ENCODE assay signal across 8 cellular contexts in genomic region chr1:248825909-248826760, GRCh38. TPM values are rescaled to one million over a fixed set of nuclear protein-coding genes. Genes with fewer than 3 reads are reported as not detected.
DNase-seq lines count a peak whose midpoint lies in the region; ATAC-seq and TF ChIP-seq lines count a peak whose summit lies in the region.

TSS of gene SH3BP5L (minus strand) at chr1:248825915. CDS start at chr1:248824935, 980 bp downstream.

- H3K27me3 ChIP-seq in cardiac muscle cell: no peaks in the 10 kb centered on the region

- DNase-seq in NCI-H1417 treated with DMSO at 0.1 percent for 48 hours (lab: John Stamatoyannopoulos, UW): peak; percentile 91
- DNase-seq in SW480 (ENCODE audit: low spot score): peak; percentile 96
- peak; percentile 86 for DNase-seq in activated naive CD8-positive, alpha-beta T cell treated with anti-CD3 and anti-CD28 coated beads, Interleukin-2, amount 50 U/mL, for 24 hours
- peak; percentile 94 to 97 for DNase-seq in cardiac muscle cell (ENCODE audit: low read depth in 1 of 2, low spot score in 1 of 2)
- DNase-seq in pons (ENCODE audit: low spot score): peak; percentile 99
- DNase-seq in type B pancreatic cell (ENCODE audit: extremely low spot score, unreplicated experiment): peak; percentile 88

- peak within 1 kb of the TSS; percentile 93 for H3K27ac ChIP-seq in cardiac muscle cell

- peaks cover 9% of the 10 kb centered on the region for H3K36me3 Mint-ChIP-seq in activated naive CD8-positive, alpha-beta T cell treated with anti-CD3 and anti-CD28 coated beads, Interleukin-2, amount 50 U/mL, for 24 hours (ENCODE audit: low read depth)
- H3K36me3 Mint-ChIP-seq in type B pancreatic cell: peaks cover 7% of the 10 kb centered on the region

- peaks cover 8% of the 10 kb centered on the region for H3K4me1 ChIP-seq in cardiac muscle cell (ENCODE audit: low read depth)

- peaks cover 54% of the 10 kb centered on the region for H3K4me1 Mint-ChIP-seq in activated naive CD8-positive, alpha-beta T cell treated with anti-CD3 and anti-CD28 coated beads, Interleukin-2, amount 50 U/mL, for 24 hours
- H3K4me1 Mint-ChIP-seq in type B pancreatic cell (ENCODE audit: unreplicated experiment): peaks cover 35% of the 10 kb centered on the region

- peak within 1 kb of the TSS; percentile 95 for H3K4me3 Mint-ChIP-seq in activated naive CD8-positive, alpha-beta T cell treated with anti-CD3 and anti-CD28 coated beads, Interleukin-2, amount 50 U/mL, for 24 hours
- H3K4me3 Mint-ChIP-seq in type B pancreatic cell: peak within 1 kb of the TSS; percentile 96

- H3K36me3 ChIP-seq in cardiac muscle cell: no peaks in the 10 kb centered on the region

- H3K4me3 ChIP-seq in GM12875 (ENCODE audit: low read depth, low read length) (peak within 1 kb of the TSS; percentile 86), cardiac muscle cell (peak within 1 kb of the TSS; percentile 64)

- peak within 1 kb of the TSS; percentile 99 for H3K27ac Mint-ChIP-seq in activated naive CD8-positive, alpha-beta T cell treated with anti-CD3 and anti-CD28 coated beads, Interleukin-2, amount 50 U/mL, for 24 hours
- peak within 1 kb of the TSS; percentile 97 for H3K27ac Mint-ChIP-seq in type B pancreatic cell

- no peaks in the 10 kb centered on the region for H3K9me3 Mint-ChIP-seq in activated naive CD8-positive, alpha-beta T cell treated with anti-CD3 and anti-CD28 coated beads, Interleukin-2, amount 50 U/mL, for 24 hours
- H3K9me3 Mint-ChIP-seq in type B pancreatic cell: no peaks in the 10 kb centered on the region

- H3K27me3 Mint-ChIP-seq in activated naive CD8-positive, alpha-beta T cell treated with anti-CD3 and anti-CD28 coated beads, Interleukin-2, amount 50 U/mL, for 24 hours: no peaks in the 10 kb centered on the region
- peaks cover 2% of the 10 kb centered on the region for H3K27me3 Mint-ChIP-seq in type B pancreatic cell

- peak; percentile 93 for ATAC-seq in HG02798 (IDR thresholded peaks at IDR 0.05; ENCODE audit: poor library complexity, unreplicated experiment)
- ATAC-seq in activated naive CD8-positive, alpha-beta T cell treated with anti-CD3 and anti-CD28 coated beads, Interleukin-2, amount 50 U/mL, for 24 hours: peak; percentile 94

- TF ChIP-seq CTCF in GM12875 (IDR thresholded peaks at IDR 0.05; ENCODE audit: borderline replicate concordance, insufficient read depth, low read depth, low read length): peak; percentile 76
- TF ChIP-seq CTCF in cardiac muscle cell (IDR thresholded peaks at IDR 0.05; ENCODE audit: low read depth, low read length): peak; percentile 71
- TF ChIP-seq CTCF in type B pancreatic cell (conservative IDR thresholded peaks at IDR 0.05): peak; percentile 67

- H3K9me3 ChIP-seq in cardiac muscle cell (ENCODE audit: low read depth): no peaks in the 10 kb centered on the region

RNA-seq across cellular contexts. Expression of gene SH3BP5L, which starts in this region (rescaled TPM):
- total RNA-seq in cardiac muscle cell: 34.8 and 39.7 TPM in 2 replicates
- 11.0 and 14.1 TPM in 2 replicates for polyA plus RNA-seq in cardiac muscle cell
- total RNA-seq in type B pancreatic cell (ENCODE audit: low replicate concordance): 33.4 and 33.7 TPM in 2 replicates

Comparison
In these comparisons a context has a peak if more than half of its experiments do, and no peak if none do; other contexts are left out.
1. Peak in every context shown above with its lines: DNase-seq, ATAC-seq, H3K4me3 ChIP-seq and H3K27ac ChIP-seq.